27 cellular contexts compared by ENCODE assay signal in genomic region chr19:10356431-10356830, GRCh38.
"Had no signal": no experiment of that assay in that cellular context is flagged by ENCODE, and none has a peak within 500 bp of the region (broad histone marks: within the 10 kb centered on the region; RNA-seq: fewer than 3 reads in every experiment).

No MANE protein-coding gene starts in this region.

- H3K4me3 Mint-ChIP-seq: activated CD4-positive, alpha-beta T cell treated with anti-CD3 and anti-CD28 coated beads, Interleukin-2, amount 10 ng/mL, durations not matched to agents 24 days and 14 days; activated CD8-positive, alpha-beta T cell treated with anti-CD3 and anti-CD28 coated beads for 36 hours; activated naive CD4-positive, alpha-beta T cell treated with anti-CD3 and anti-CD28 coated beads, Interleukin-2, amount 50 U/mL, for 24 hours; activated T-cell treated with anti-CD3 and anti-CD28 coated beads, Interleukin-2, amount 50 U/mL, for 72 hours; activated T-helper 17 cell treated with anti-CD3 and anti-CD28 coated beads, Interleukin-2, amount 50 U/mL, for 72 hours; T-helper 1 cell treated with Interleukin-12 subunit alpha and Interleukin-12 subunit beta and Interleukin-4 antibody, amounts not matched to agents 30 μg/mL and 1 μg/mL, for 36 hours; T-helper 2 cell treated with Interferon-gamma antibody and Interleukin-4, amounts not matched to agents 5 μg/mL and 100 μg/mL, for 36 hours had no signal

- H3K4me2 ChIP-seq: SK-N-SH had no signal

- H3K9me3 ChIP-seq: adrenal gland, body of pancreas, MG63, SJSA1, SK-N-SH had no signal

- H3K9me3 Mint-ChIP-seq: activated CD4-positive, alpha-beta T cell treated with anti-CD3 and anti-CD28 coated beads, Interleukin-2, amount 10 ng/mL, durations not matched to agents 24 days and 14 days; activated CD8-positive, alpha-beta T cell treated with anti-CD3 and anti-CD28 coated beads for 36 hours; activated naive CD4-positive, alpha-beta T cell treated with anti-CD3 and anti-CD28 coated beads, Interleukin-2, amount 50 U/mL, for 24 hours; activated T-cell treated with anti-CD3 and anti-CD28 coated beads, Interleukin-2, amount 50 U/mL, for 72 hours; activated T-helper 17 cell treated with anti-CD3 and anti-CD28 coated beads, Interleukin-2, amount 50 U/mL, for 72 hours; T-helper 1 cell treated with Interleukin-12 subunit alpha and Interleukin-12 subunit beta and Interleukin-4 antibody, amounts not matched to agents 30 μg/mL and 1 μg/mL, for 36 hours; T-helper 2 cell treated with Interferon-gamma antibody and Interleukin-4, amounts not matched to agents 5 μg/mL and 100 μg/mL, for 36 hours had no signal

- H3K27ac ChIP-seq: adrenal gland, body of pancreas, SJSA1 had no signal

- H3K27me3 ChIP-seq: adrenal gland, body of pancreas, MG63, SJSA1 had no signal

- ATAC-seq: activated CD8-positive, alpha-beta T cell treated with anti-CD3 and anti-CD28 coated beads for 36 hours; activated T-cell treated with anti-CD3 and anti-CD28 coated beads, Interleukin-2, amount 50 U/mL, for 72 hours; activated T-helper 17 cell treated with anti-CD3 and anti-CD28 coated beads, Interleukin-2, amount 50 U/mL, for 72 hours; body of pancreas; Panc1 had no signal

- H3K4me1 Mint-ChIP-seq: activated naive CD4-positive, alpha-beta T cell treated with anti-CD3 and anti-CD28 coated beads, Interleukin-2, amount 50 U/mL, for 24 hours; activated T-helper 17 cell treated with anti-CD3 and anti-CD28 coated beads, Interleukin-2, amount 50 U/mL, for 72 hours had no signal

- H3K9me2 ChIP-seq: SK-N-SH had no signal

- H3K9ac ChIP-seq: SK-N-SH had no signal

- H3K27ac Mint-ChIP-seq: activated CD4-positive, alpha-beta T cell treated with anti-CD3 and anti-CD28 coated beads, Interleukin-2, amount 10 ng/mL, durations not matched to agents 24 days and 14 days; activated CD8-positive, alpha-beta T cell treated with anti-CD3 and anti-CD28 coated beads for 36 hours; activated naive CD4-positive, alpha-beta T cell treated with anti-CD3 and anti-CD28 coated beads, Interleukin-2, amount 50 U/mL, for 24 hours; activated T-cell treated with anti-CD3 and anti-CD28 coated beads, Interleukin-2, amount 50 U/mL, for 72 hours; activated T-helper 17 cell treated with anti-CD3 and anti-CD28 coated beads, Interleukin-2, amount 50 U/mL, for 72 hours; T-helper 1 cell treated with Interleukin-12 subunit alpha and Interleukin-12 subunit beta and Interleukin-4 antibody, amounts not matched to agents 30 μg/mL and 1 μg/mL, for 36 hours; T-helper 2 cell treated with Interferon-gamma antibody and Interleukin-4, amounts not matched to agents 5 μg/mL and 100 μg/mL, for 36 hours had no signal

- H3K27me3 Mint-ChIP-seq: activated CD4-positive, alpha-beta T cell treated with anti-CD3 and anti-CD28 coated beads, Interleukin-2, amount 10 ng/mL, durations not matched to agents 24 days and 14 days; activated CD8-positive, alpha-beta T cell treated with anti-CD3 and anti-CD28 coated beads for 36 hours; activated naive CD4-positive, alpha-beta T cell treated with anti-CD3 and anti-CD28 coated beads, Interleukin-2, amount 50 U/mL, for 24 hours; activated T-helper 17 cell treated with anti-CD3 and anti-CD28 coated beads, Interleukin-2, amount 50 U/mL, for 72 hours had no signal

- H3K4me1 ChIP-seq: body of pancreas, SJSA1 had no signal

- DNase-seq: activated CD4-positive, alpha-beta T cell treated with anti-CD3 and anti-CD28 coated beads, Interleukin-2, amount 10 ng/mL, durations not matched to agents 24 days and 14 days; activated CD4-positive, alpha-beta T cell treated with anti-CD3 and anti-CD28 coated beads, Interleukin-2, amount 50 U/mL, for 4 hours; activated CD8-positive, alpha-beta T cell treated with anti-CD3 and anti-CD28 coated beads for 36 hours; activated effector memory CD4-positive, alpha-beta T cell treated with anti-CD3 and anti-CD28 coated beads, Interleukin-2, amount 50 U/mL, for 16 hours; activated naive CD4-positive, alpha-beta T cell; activated T-cell treated with anti-CD3 and anti-CD28 coated beads, Interleukin-2, amount 50 U/mL, for 1 hour; activated T-cell treated with anti-CD3 and anti-CD28 coated beads, Interleukin-2, amount 50 U/mL, for 72 hours; adrenal gland; body of pancreas; central memory CD4-positive, alpha-beta T cell; Kasumi-1; KG1; MG63; NCI-H1092; NCI-H1436 treated with DMSO at 0.1 percent for 48 hours; NCI-H1694 treated with DMSO at 0.1 percent for 48 hours; NCI-H2029; NCI-H345; NCI-H524 treated with DMSO at 0.1 percent for 48 hours; SHP77 treated with DMSO at 0.1 percent for 48 hours; SK-N-SH had no signal

- H3K4me3 ChIP-seq: adrenal gland, body of pancreas, MG63, SJSA1 had no signal
